In the genomic region with DNA sequence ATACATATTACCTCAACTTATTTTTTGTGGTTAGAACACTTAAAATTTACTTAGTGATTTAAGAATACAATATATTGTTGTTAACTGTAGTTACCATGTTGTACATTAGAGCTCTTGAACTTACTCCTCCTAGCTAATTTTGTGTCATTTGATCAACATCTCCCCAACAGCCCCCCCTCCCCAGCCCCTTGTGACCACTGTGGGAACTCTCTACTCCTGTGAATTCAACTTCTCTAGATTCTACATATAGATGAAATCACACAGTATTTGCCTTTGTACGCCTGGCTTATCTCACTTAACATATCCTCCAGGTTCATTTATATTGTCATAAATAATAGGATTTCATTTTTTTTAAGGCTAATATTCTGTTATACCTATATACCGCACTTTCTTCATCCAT, we compare ENCODE assay signal across 20 cellular contexts.
DNase-seq lines count a peak whose midpoint lies in the region; ATAC-seq, FAIRE-seq and TF ChIP-seq lines count a peak whose summit lies in the region.
"Had no signal": no experiment of that assay in that cellular context is flagged by ENCODE, and none has a peak within 500 bp of the region (broad histone marks: within the 10 kb centered on the region; RNA-seq: fewer than 3 reads in every experiment).

No MANE protein-coding gene starts in this region.

- DNase-seq in chondrocyte (ENCODE audit: low spot score) (no peak), pancreas (no peak), NCI-H1417 treated with DMSO at 0.1 percent for 48 hours (lab: John Stamatoyannopoulos, UW) (no peak), NCI-H2171 treated with DMSO at 0.1 percent for 48 hours (lab: John Stamatoyannopoulos, UW) (no peak)
- DNase-seq: activated naive CD4-positive, alpha-beta T cell treated with anti-CD3 and anti-CD28 coated beads, Interleukin-2, amount 10 ng/mL, durations not matched to agents 7 days and 5 days; AML-193; brain microvascular endothelial cell; effector CD8-positive, alpha-beta T cell; foreskin fibroblast; GOT3; mesendoderm; MG63; NCI-H2107; small intestine; stomach had no signal

- 83 to 96% methylated on average over 2 of the region's 2 CpGs for WGBS in pancreas, 2 donors

- no peak overlapping the region for H3K27ac ChIP-seq in pancreas
- H3K27ac ChIP-seq: brain microvascular endothelial cell, neutrophil, stomach had no signal

- no peaks in the 10 kb centered on the region for H3K27me3 Mint-ChIP-seq in chondrocyte (ENCODE audit: low read depth)
- H3K27me3 Mint-ChIP-seq: activated naive CD4-positive, alpha-beta T cell treated with anti-CD3 and anti-CD28 coated beads, Interleukin-2, amount 10 ng/mL, durations not matched to agents 7 days and 5 days had no signal

- no peak for TF ChIP-seq CTCF in chondrocyte (IDR thresholded peaks at IDR 0.05)
- TF ChIP-seq CTCF in pancreas (IDR thresholded peaks at IDR 0.05), result no peak

- no peak overlapping the region for H3K4me3 Mint-ChIP-seq in chondrocyte (ENCODE audit: unreplicated experiment)
- H3K4me3 Mint-ChIP-seq: activated naive CD4-positive, alpha-beta T cell treated with anti-CD3 and anti-CD28 coated beads, Interleukin-2, amount 10 ng/mL, durations not matched to agents 7 days and 5 days had no signal

- intact Hi-C loops in pancreas (cut with DNase I), result no loop called here

- no peak overlapping the region for H3K27ac Mint-ChIP-seq in chondrocyte (ENCODE audit: unreplicated experiment)
- H3K27ac Mint-ChIP-seq: activated naive CD4-positive, alpha-beta T cell treated with anti-CD3 and anti-CD28 coated beads, Interleukin-2, amount 10 ng/mL, durations not matched to agents 7 days and 5 days had no signal

- H3K36me3 ChIP-seq in pancreas, result no peaks in the 10 kb centered on the region
- H3K36me3 ChIP-seq: brain microvascular endothelial cell, MG63, neutrophil, stomach had no signal

- H3K27me3 ChIP-seq in pancreas, result no peaks in the 10 kb centered on the region
- H3K27me3 ChIP-seq: brain microvascular endothelial cell, MG63, neutrophil, stomach had no signal

- no peaks in the 10 kb centered on the region for H3K9me3 Mint-ChIP-seq in chondrocyte (ENCODE audit: low read depth)
- H3K9me3 Mint-ChIP-seq: activated naive CD4-positive, alpha-beta T cell treated with anti-CD3 and anti-CD28 coated beads, Interleukin-2, amount 10 ng/mL, durations not matched to agents 7 days and 5 days had no signal

- H3K9me3 ChIP-seq in pancreas, result no peaks in the 10 kb centered on the region
- H3K9me3 ChIP-seq: MG63, neutrophil, stomach had no signal

- H3K4me1 ChIP-seq in pancreas, result peaks cover 0 to 4% (median 4%) of the 10 kb centered on the region in 3 donors

- H3K4me3 ChIP-seq in pancreas, result no peak overlapping the region
- H3K4me3 ChIP-seq: MG63, stomach had no signal

- ATAC-seq in GM18867 (IDR thresholded peaks at IDR 0.05; ENCODE audit: unreplicated experiment) (peak; percentile 23), GM21529 (IDR thresholded peaks at IDR 0.05; ENCODE audit: unreplicated experiment) (peak; percentile 39), HG03025 (IDR thresholded peaks at IDR 0.05; ENCODE audit: low FRiP score, unreplicated experiment) (peak; percentile 13), HG03575 (IDR thresholded peaks at IDR 0.05; ENCODE audit: extremely low read depth, insufficient number of reproducible peaks, low FRiP score, unreplicated experiment) (peak; percentile 13), pancreas (no peak)

- H3K4me1 Mint-ChIP-seq in chondrocyte (ENCODE audit: low read depth), result peaks cover 29% of the 10 kb centered on the region

- FAIRE-seq in pancreas (lab: Jason Lieb, UNC), result no peak
- FAIRE-seq: small intestine had no signal

- no peaks in the 10 kb centered on the region for H3K36me3 Mint-ChIP-seq in chondrocyte (ENCODE audit: low read depth)
- H3K36me3 Mint-ChIP-seq: activated naive CD4-positive, alpha-beta T cell treated with anti-CD3 and anti-CD28 coated beads, Interleukin-2, amount 10 ng/mL, durations not matched to agents 7 days and 5 days had no signal

Comparison
In these comparisons a context has a peak if more than half of its experiments do, and no peak if none do; other contexts are left out.
1. ATAC-seq: peak in GM18867 (single experiment), GM21529 (single experiment), HG03025 (single experiment) and HG03575 (single experiment); none in pancreas (0 of 4).